ENCODE assay signal across 9 cellular contexts in genomic region chr10:95236068-95236903, GRCh38. TPM values are rescaled to one million over a fixed set of nuclear protein-coding genes. Genes with fewer than 3 reads are reported as not detected.
DNase-seq lines count a peak whose midpoint lies in the region; ATAC-seq, FAIRE-seq and TF ChIP-seq lines count a peak whose summit lies in the region.
"Had no signal": no experiment of that assay in that cellular context is flagged by ENCODE, and none has a peak within 500 bp of the region (broad histone marks: within the 10 kb centered on the region; RNA-seq: fewer than 3 reads in every experiment).

No MANE protein-coding gene starts in this region.

- TF ChIP-seq EP300 in K562 (IDR thresholded peaks at IDR 0.05; ENCODE audit: low read length) = no peak

- WGBS in IMR-90 (ENCODE audit: extremely low coverage in 2 of 2, insufficient read length in 1 of 2), 2 experiments = no CpG with 5 or more reads among the region's 6 CpGs
- WGBS in K562 (ENCODE audit: insufficient coverage, low coverage, missing lambda C conversion rate) = 54% methylated on average over 6 of the region's 6 CpGs

- H2BK120ac ChIP-seq in IMR-90 (ENCODE audit: low read depth, low read length) = peak overlapping the region; percentile 12

- in situ Hi-C loops in IMR-90 (cut with MboI; ENCODE audit: low sequenced_read_pairs) (loop anchor here (10.0 kb wide), 1 partner anchor 101 kb away; no protein-coding TSS in a partner anchor), K562 (cut with MboI) (loop anchor here (10.0 kb wide), 1 partner anchor 101 kb away; no protein-coding TSS in a partner anchor)

- H3K36me3 ChIP-seq in IMR-90 (ENCODE audit: control insufficient read depth, insufficient read depth, low read length) = peaks cover 54% of the 10 kb centered on the region
- peaks cover 36% of the 10 kb centered on the region; the same call in 2 of the 3 replicates for H3K36me3 ChIP-seq in K562 (ENCODE audit: control insufficient read depth, insufficient read depth, low read length)

- peak; percentile 46 for FAIRE-seq in K562 (lab: Jason Lieb, UNC)

- H2BK15ac ChIP-seq in IMR-90 (ENCODE audit: low read depth, low read length) = no peak overlapping the region; the same call in 1 of the 3 replicates

- ATAC-seq in GM18505 (IDR thresholded peaks at IDR 0.05; ENCODE audit: unreplicated experiment) (peak; percentile 94), GM21723 (IDR thresholded peaks at IDR 0.05; ENCODE audit: unreplicated experiment) (peak; percentile 96), IMR-90 (ENCODE audit: low read depth) (peak; percentile 52), K562 (peak; percentile 29; the same call in 1 of the 3 replicates)

- TF ChIP-seq CTCF in IMR-90 (conservative IDR thresholded peaks at IDR 0.05; ENCODE audit: low read depth, low read length) (no peak), K562 (IDR thresholded peaks at IDR 0.05 in 2 of 3, conservative IDR thresholded peaks at IDR 0.05 in 1 of 3; ENCODE audit: insufficient read depth in 2 of 3, low read depth in 1 of 3, low read length in 3 of 3) (no peak)

- H2AK5ac ChIP-seq in IMR-90 (ENCODE audit: low read depth, low read length) = no peak overlapping the region

- peak overlapping the region; percentile 8; the same call in 1 of the 2 replicates for H4K91ac ChIP-seq in IMR-90 (ENCODE audit: insufficient read depth, low read depth, low read length)

- DNase-seq in IMR-90 = peak; percentile 81
- no peak for DNase-seq in K562 (ENCODE audit: extremely low read depth in 1 of 4, low spot score in 3 of 4)
- no peak for DNase-seq in activated gamma-delta T cell (lab: John Stamatoyannopoulos, UW)
- DNase-seq in HPDE6-E6E7 (ENCODE audit: extremely low spot score) = no peak
- no peak for DNase-seq in activated effector memory CD4-positive, alpha-beta T cell treated with Interleukin-2 at 50 U/mL for 16 hours
- no peak for DNase-seq in pons (ENCODE audit: low spot score)

- CTCF ChIA-PET in IMR-90 (lab: Yijun Ruan, JAX) (interaction anchor here (0.5 to 1.5 kb wide), 4 partner anchors 11 to 1103 kb away, joined by 3 to 6 read pairs (median 4); no protein-coding TSS in a partner anchor), K562 (lab: Yijun Ruan, JAX; ENCODE audit: low intra/inter-chr PET ratio) (no interaction called here)

- H3K4me3 ChIP-seq in IMR-90 (ENCODE audit: insufficient read depth, low read depth, low read length) (no peak overlapping the region), K562 (no peak overlapping the region)

- no peak overlapping the region for H3K18ac ChIP-seq in IMR-90 (ENCODE audit: low read depth, low read length)

- H3K23ac ChIP-seq in IMR-90 (ENCODE audit: low read depth, low read length) = peak overlapping the region; percentile 6; the same call in 1 of the 2 replicates

- H3K79me1 ChIP-seq in IMR-90 (ENCODE audit: low read depth in 1 of 2, low read length in 2 of 2) = peaks cover 10 to 62% of the 10 kb centered on the region in 2 experiments; a peak in 3 of 4 replicates

- no peaks in the 10 kb centered on the region for H3K27me3 ChIP-seq in IMR-90 (ENCODE audit: control insufficient read depth, insufficient read depth, low read length)
- no peaks in the 10 kb centered on the region for H3K27me3 ChIP-seq in K562 (ENCODE audit: control insufficient read depth in 2 of 2, insufficient read depth in 2 of 2, low read length in 2 of 2)

- H3K9me3 ChIP-seq in IMR-90 (ENCODE audit: control insufficient read depth, insufficient read depth, low read length) (no peaks in the 10 kb centered on the region), K562 (replicated peaks; ENCODE audit: control insufficient read depth, insufficient read depth, low read depth, low read length) (no peaks in the 10 kb centered on the region)

- BruUV-seq in IMR-90 (replicated peaks; lab: Mats Ljungman, UMichigan) (no TSS peak), K562 (replicated peaks; lab: Mats Ljungman, UMichigan) (no TSS peak)

- no peak for TF ChIP-seq RAD21 in IMR-90 (IDR thresholded peaks at IDR 0.05; ENCODE audit: low read length)
- TF ChIP-seq RAD21 in K562 (CRISPR knock-in tag; conservative IDR thresholded peaks at IDR 0.05 in 1 of 2, IDR thresholded peaks at IDR 0.05 in 1 of 2) = no peak

- H3K4ac ChIP-seq in IMR-90 (ENCODE audit: low read depth, low read length) = peak overlapping the region; percentile 14

- H2BK5ac ChIP-seq in IMR-90 (ENCODE audit: low read depth, low read length, poor library complexity, severe bottlenecking) = peak overlapping the region; percentile 47

- H3K56ac ChIP-seq in IMR-90 (ENCODE audit: extremely low read depth, insufficient read depth, low read length) = no peak overlapping the region

- H2BK20ac ChIP-seq in IMR-90 (ENCODE audit: low read depth, low read length) = peak overlapping the region; percentile 3

- no peaks in the 10 kb centered on the region for H3K79me2 ChIP-seq in K562 (ENCODE audit: control insufficient read depth, insufficient read depth, low read length)

- H4K20me1 ChIP-seq in IMR-90 (ENCODE audit: insufficient read depth, low read length) (peaks cover 10% of the 10 kb centered on the region), K562 (replicated peaks; ENCODE audit: control insufficient read depth, insufficient read depth, low read length) (no peaks in the 10 kb centered on the region)

- H3K9me1 ChIP-seq in IMR-90 (ENCODE audit: insufficient read depth, low read length) (peaks cover 24% of the 10 kb centered on the region), K562 (ENCODE audit: control insufficient read depth, insufficient read depth, low read length) (no peaks in the 10 kb centered on the region)

- no peak overlapping the region for H4K5ac ChIP-seq in IMR-90 (ENCODE audit: low read depth, low read length)

- no peak overlapping the region for H3K27ac ChIP-seq in IMR-90 (ENCODE audit: insufficient read depth, low read length)
- H3K27ac ChIP-seq in K562 (ENCODE audit: extremely low read depth, low read depth, low read length) = no peak overlapping the region

- POLR2A ChIA-PET in IMR-90 (lab: Charles Lee; ENCODE audit: unreplicated experiment) (no interaction called here), K562 (lab: Yijun Ruan, JAX) (interaction anchor here (0.6 kb wide), 1 partner anchor 22 kb away, joined by 3 read pairs; no protein-coding TSS in a partner anchor)

- H3K9ac ChIP-seq in IMR-90 (ENCODE audit: low read depth, low read length) (no peak overlapping the region), K562 (ENCODE audit: insufficient read depth in 1 of 2, low read depth in 2 of 2, low read length in 2 of 2) (no peak overlapping the region)

- intact Hi-C loops in IMR-90 (cut with micrococcal nuclease) = no loop called here
- intact Hi-C loops in K562 (cut with micrococcal nuclease) = no loop called here

- peak overlapping the region; percentile 76 for H2AK9ac ChIP-seq in IMR-90 (replicated peaks; ENCODE audit: low read depth, low read length, poor library complexity)

- H2AFZ ChIP-seq in IMR-90 (replicated peaks; ENCODE audit: low read length, poor library complexity) (no peak overlapping the region), K562 (ENCODE audit: low read depth, low read length) (no peak overlapping the region)

- no peak for TF ChIP-seq POLR2A in GM18505 (IDR thresholded peaks at IDR 0.05; ENCODE audit: borderline replicate concordance, extremely low read depth, insufficient read depth, insufficient read length)
- no peak for TF ChIP-seq POLR2A in IMR-90 (IDR thresholded peaks at IDR 0.05; ENCODE audit: low read depth, low read length)
- no peak for TF ChIP-seq POLR2A in K562 (conservative IDR thresholded peaks at IDR 0.05)

- H3K4me2 ChIP-seq in IMR-90 (ENCODE audit: low read depth, low read length) (peak overlapping the region; percentile 22; the same call in 1 of the 2 replicates), K562 (ENCODE audit: insufficient read depth, low read length) (no peak overlapping the region)

- peak overlapping the region; percentile 53 for H3K14ac ChIP-seq in IMR-90 (replicated peaks; ENCODE audit: low read depth, low read length)

- H4K8ac ChIP-seq in IMR-90 (ENCODE audit: low read depth in 2 of 2, low read length in 2 of 2) = peak overlapping the region in 1 of 2 experiments; percentile 0; a peak in 1 of 4 replicates

- H3K4me1 ChIP-seq in IMR-90 (ENCODE audit: control insufficient read depth, insufficient read depth, low read length) (peaks cover 12% of the 10 kb centered on the region), K562 (replicated peaks in 1 of 2; ENCODE audit: control insufficient read depth in 2 of 2, insufficient read depth in 2 of 2, low read length in 2 of 2) (no peaks in the 10 kb centered on the region)

- dilution Hi-C loops in IMR-90 (cut with HindIII; ENCODE audit: low sequenced_read_pairs, unreplicated experiment) = no loop called here

RNA-seq across cellular contexts. Expression of gene ACSM6, which starts 42.2 kb away (rescaled TPM):
- total RNA-seq in IMR-90 (2012; rRNA removed) = not detected in 2 replicates
- polyA plus RNA-seq in IMR-90 (2012; rRNA removed) = not detected in 2 replicates
- not detected in 2 replicates for polyA plus RNA-seq in IMR-90 (2012; cell fraction: cytosol; rRNA removed)
- polyA plus RNA-seq in IMR-90 (2012; cell fraction: nucleus; rRNA removed; ENCODE audit: low replicate concordance) = not detected in 2 replicates
- not detected in 2 replicates for total RNA-seq in K562 (2011; cell fraction: chromatin; rRNA removed; ENCODE audit: low replicate concordance)
- not detected in 2 replicates for total RNA-seq in K562 (2011; cell fraction: nucleolus; rRNA removed)
- total RNA-seq in K562 (2011; cell fraction: nucleoplasm; rRNA removed) = not detected in 2 replicates
- not detected in 2 replicates for total RNA-seq in K562 (2014; rRNA removed)
- not detected in 2 replicates for total RNA-seq in K562 (2014; rRNA removed; fragmentation: Illumina TruSeq; extraction: Trizol)
- not detected in 2 replicates for total RNA-seq in K562 (2015; rRNA removed; fragmentation: Illumina TruSeq; extraction: Trizol)
- total RNA-seq in K562 (2021) = not detected in 2 replicates
- polyA plus RNA-seq in K562 (2011; rRNA removed) = not detected in 2 replicates
- polyA plus RNA-seq in K562 (2011; cell fraction: cytosol; rRNA removed) = not detected in 2 replicates
- not detected in 2 replicates for polyA plus RNA-seq in K562 (2011; cell fraction: nucleus; rRNA removed)
- polyA plus RNA-seq in K562 (2012) = not detected in 2 replicates
- polyA plus RNA-seq in K562 (2014; fragmentation: Illumina TruSeq; extraction: Trizol) = not detected in 2 replicates
- not detected for polyA plus RNA-seq in K562 (2014; fragmentation: Nextera tagmentation; extraction: Ambion mirVana)
- polyA plus RNA-seq in K562 (2014; rRNA removed) = not detected in 2 replicates
- polyA minus RNA-seq in K562 (2011; rRNA and poly(A)+ RNA removed) = not detected in 2 replicates
- polyA minus RNA-seq in K562 (2011; cell fraction: cytosol; rRNA and poly(A)+ RNA removed) = not detected in 2 replicates
- not detected in 2 replicates for polyA minus RNA-seq in K562 (2011; cell fraction: nucleus; rRNA and poly(A)+ RNA removed)
- total RNA-seq: pulmonary artery endothelial cell had no signal

RNA-seq across cellular contexts. Expression of gene PDLIM1, which starts 54.5 kb away (rescaled TPM):
- total RNA-seq in IMR-90 (2012; rRNA removed) = 27.5 and 30.1 TPM in 2 replicates
- polyA plus RNA-seq in IMR-90 (2012; rRNA removed) = 179 and 187 TPM in 2 replicates
- polyA plus RNA-seq in IMR-90 (2012; cell fraction: cytosol; rRNA removed) = 120 and 255 TPM in 2 replicates
- 44.1 and 131 TPM in 2 replicates for polyA plus RNA-seq in IMR-90 (2012; cell fraction: nucleus; rRNA removed; ENCODE audit: low replicate concordance)
- 33.7 and 36.9 TPM in 2 replicates for total RNA-seq in K562 (2011; cell fraction: chromatin; rRNA removed; ENCODE audit: low replicate concordance)
- 27.2 and 28.5 TPM in 2 replicates for total RNA-seq in K562 (2011; cell fraction: nucleolus; rRNA removed)
- 37.0 and 40.4 TPM in 2 replicates for total RNA-seq in K562 (2011; cell fraction: nucleoplasm; rRNA removed)
- total RNA-seq in K562 (2014; rRNA removed) = 19.8 and 23.9 TPM in 2 replicates
- 39.1 and 41.6 TPM in 2 replicates for total RNA-seq in K562 (2014; rRNA removed; fragmentation: Illumina TruSeq; extraction: Trizol)
- total RNA-seq in K562 (2015; rRNA removed; fragmentation: Illumina TruSeq; extraction: Trizol) = 29.6 and 32.7 TPM in 2 replicates
- 110 and 116 TPM in 2 replicates for total RNA-seq in K562 (2021)
- 47.3 and 71.2 TPM in 2 replicates for polyA plus RNA-seq in K562 (2011; rRNA removed)
- 79.5 and 97.2 TPM in 2 replicates for polyA plus RNA-seq in K562 (2011; cell fraction: cytosol; rRNA removed)
- 42.8 and 45.8 TPM in 2 replicates for polyA plus RNA-seq in K562 (2011; cell fraction: nucleus; rRNA removed)
- 144 and 169 TPM in 2 replicates for polyA plus RNA-seq in K562 (2012)
- 128 and 164 TPM in 2 replicates for polyA plus RNA-seq in K562 (2014; fragmentation: Illumina TruSeq; extraction: Trizol)
- polyA plus RNA-seq in K562 (2014; fragmentation: Nextera tagmentation; extraction: Ambion mirVana) = 10 to 100 TPM; 25.6 to 32.9 TPM
- polyA plus RNA-seq in K562 (2014; rRNA removed) = 56.5 and 59.1 TPM in 2 replicates
- 68.9 and 82.4 TPM in 2 replicates for polyA minus RNA-seq in K562 (2011; rRNA and poly(A)+ RNA removed)
- polyA minus RNA-seq in K562 (2011; cell fraction: cytosol; rRNA and poly(A)+ RNA removed) = 67.6 and 71.5 TPM in 2 replicates
- polyA minus RNA-seq in K562 (2011; cell fraction: nucleus; rRNA and poly(A)+ RNA removed) = 14.0 and 21.2 TPM in 2 replicates

Comparison
In these comparisons a context has a peak if more than half of its experiments do, and no peak if none do; other contexts are left out.
1. ATAC-seq: peak in every context shown above with its lines; median percentile 96 in GM21723; 94 in GM18505; 52 in IMR-90; 29 in K562.